In the genomic region with DNA sequence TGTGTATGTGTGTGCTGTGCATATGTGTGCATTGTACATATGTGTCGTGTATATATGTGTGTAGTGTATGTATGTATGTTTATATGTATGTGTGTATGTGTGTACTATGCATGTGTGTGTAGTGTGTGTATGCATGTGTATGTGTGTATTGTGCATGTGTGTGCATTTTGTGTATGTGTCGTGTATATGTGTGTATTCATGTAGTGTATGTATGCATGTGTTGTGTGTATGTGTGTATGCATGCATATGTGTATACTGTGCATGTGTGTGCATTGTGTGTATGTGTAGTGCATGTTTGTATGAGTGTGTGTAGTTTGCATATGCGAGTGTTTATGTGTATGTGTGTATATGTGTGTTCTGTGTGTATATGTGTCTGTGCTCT, we compare ENCODE assay signal across 2 cellular contexts.
TF ChIP-seq lines count a peak whose summit lies in the region.

No MANE protein-coding gene starts in this region.

TF ChIP-seq in IMR-90, 13 proteins besides CTCF, POLR2A, EP300 and RAD21:
- TF ChIP-seq RFX5 (IDR thresholded peaks at IDR 0.05; ENCODE audit: low read depth, low read length) (no peak), SMC3 (IDR thresholded peaks at IDR 0.05; ENCODE audit: low read depth, low read length) (no peak), FOS (IDR thresholded peaks at IDR 0.05; ENCODE audit: low read depth, low read length) (no peak), MAFK (IDR thresholded peaks at IDR 0.05; ENCODE audit: low read depth, low read length) (no peak), MAZ (IDR thresholded peaks at IDR 0.05; ENCODE audit: borderline replicate concordance, low read depth, low read length) (no peak), MXI1 (IDR thresholded peaks at IDR 0.05; ENCODE audit: borderline replicate concordance, low read depth, low read length) (no peak), USF2 (IDR thresholded peaks at IDR 0.05; ENCODE audit: low read depth, low read length) (no peak)
TF ChIP-seq in IMR-90: peak in this region for 0.

TF ChIP-seq in H1, 55 proteins besides CTCF, POLR2A, EP300 and RAD21:
- TF ChIP-seq MAX (IDR thresholded peaks at IDR 0.05), result no peak
- TF ChIP-seq CEBPB (IDR thresholded peaks at IDR 0.05; ENCODE audit: low read depth, low read length), result no peak
- no peak for TF ChIP-seq JUN (IDR thresholded peaks at IDR 0.05; ENCODE audit: low read depth, low read length)
- TF ChIP-seq POLR2AphosphoS5 (IDR thresholded peaks at IDR 0.05; ENCODE audit: low read depth, low read length), result no peak
- TF ChIP-seq CBX5 (IDR thresholded peaks at IDR 0.05; ENCODE audit: low read depth, low read length), result no peak
- TF ChIP-seq SIX5 (IDR thresholded peaks at IDR 0.05; ENCODE audit: low read depth, low read length), result no peak
